Comparison of ENCODE assay signal across 11 cellular contexts in genomic region chrX:148024425-148025148, GRCh38. TPM values are rescaled to one million over a fixed set of nuclear protein-coding genes. Genes with fewer than 3 reads are reported as not detected.
DNase-seq lines count a peak whose midpoint lies in the region; ATAC-seq and TF ChIP-seq lines count a peak whose summit lies in the region.
"Had no signal": no experiment of that assay in that cellular context is flagged by ENCODE, and none has a peak within 500 bp of the region (broad histone marks: within the 10 kb centered on the region; RNA-seq: fewer than 3 reads in every experiment).

No MANE protein-coding gene starts in this region.

- TF ChIP-seq CTCF in PC-3 (conservative IDR thresholded peaks at IDR 0.05; ENCODE audit: low read depth, low read length), result no peak

- peaks cover 0 to 4% (median under 1%) of the 10 kb centered on the region in 7 donors for H3K9me3 Mint-ChIP-seq in naive B cell

- H3F3A ChIP-seq in PC-3 (ENCODE audit: low read length, unreplicated experiment), result no peaks in the 10 kb centered on the region

- H3K36me3 ChIP-seq in PC-3 (ENCODE audit: low read depth, low read length), result no peaks in the 10 kb centered on the region

- H3K27ac Mint-ChIP-seq in naive B cell, result peak overlapping the region in 5 of 6 donors; percentile 65 to 83 (median 73)

- no peaks in the 10 kb centered on the region for H3K79me2 ChIP-seq in PC-3 (ENCODE audit: low read length)
- H3K79me2 ChIP-seq: parathyroid adenoma had no signal

- H3K27ac ChIP-seq in PC-3 (ENCODE audit: low read length), result no peak overlapping the region
- H3K27ac ChIP-seq: parathyroid adenoma had no signal

- peak overlapping the region in 4 of 8 donors; percentile 3 to 8 (median 4) for H3K4me3 Mint-ChIP-seq in naive B cell

- no peaks in the 10 kb centered on the region for H3K4me1 ChIP-seq in PC-3 (ENCODE audit: insufficient read depth, low read length)
- H3K4me1 ChIP-seq: parathyroid adenoma had no signal

- DNase-seq in naive B cell, result peak; percentile 47
- DNase-seq in KG1 (lab: John Stamatoyannopoulos, UW), result no peak
- DNase-seq in NCI-H345 treated with DMSO at 0.1 percent for 48 hours (lab: John Stamatoyannopoulos, UW; ENCODE audit: unreplicated experiment), result no peak
- DNase-seq in Right ventricle myocardium superior, result no peak
- DNase-seq in PC-3, result no peak
- DNase-seq: EL, NCI-H146 had no signal

- H3K36me3 Mint-ChIP-seq in naive B cell, result no peaks in the 10 kb centered on the region

- H3K4me2 ChIP-seq in PC-3 (ENCODE audit: low read length), result no peak overlapping the region

- POLR2A ChIA-PET in PC-3 (lab: Charles Lee; ENCODE audit: unreplicated experiment), result no interaction called here

- H3K9ac ChIP-seq in PC-3 (ENCODE audit: low read length), result no peak overlapping the region
- H3K9ac ChIP-seq: parathyroid adenoma had no signal

- H3K4me1 Mint-ChIP-seq in naive B cell, result peaks cover 7 to 19% (median 14%) of the 10 kb centered on the region in 3 donors

- CTCF ChIA-PET in PC-3 (lab: Charles Lee), result no interaction called here

- H3K9me2 ChIP-seq in PC-3 (replicated peaks; ENCODE audit: low read length), result no peaks in the 10 kb centered on the region

- H3K27me3 ChIP-seq in PC-3 (ENCODE audit: low read length), result no peaks in the 10 kb centered on the region

- no peaks in the 10 kb centered on the region for H3K9me3 ChIP-seq in PC-3 (ENCODE audit: low read length)

- no peaks in the 10 kb centered on the region for H4K20me1 ChIP-seq in PC-3 (ENCODE audit: low read length)

- intact Hi-C loops in Right ventricle myocardium superior (cut with DNase I), result no loop called here
- intact Hi-C loops in PC-3 (cut with micrococcal nuclease), result no loop called here

- no peaks in the 10 kb centered on the region for H3K27me3 Mint-ChIP-seq in naive B cell

- ATAC-seq in GM18907 (IDR thresholded peaks at IDR 0.05; ENCODE audit: unreplicated experiment) (peak; percentile 91), HG02610 (IDR thresholded peaks at IDR 0.05; ENCODE audit: unreplicated experiment) (peak; percentile 62), HG03520 (IDR thresholded peaks at IDR 0.05; ENCODE audit: unreplicated experiment) (peak; percentile 91), naive B cell (ENCODE audit: low read depth in 2 of 2) (peak; percentile 99), Right ventricle myocardium superior (ENCODE audit: poor library complexity) (no peak), PC-3 (no peak)

- H2AFZ ChIP-seq in PC-3 (ENCODE audit: low read length), result no peak overlapping the region
- H2AFZ ChIP-seq: parathyroid adenoma had no signal

- BruUV-seq in PC-3 (replicated peaks; lab: Mats Ljungman, UMichigan), result no TSS peak

- no peak overlapping the region for H3K4me3 ChIP-seq in PC-3 (ENCODE audit: low read length)

RNA-seq across cellular contexts. Expression of gene FMR1NB, which starts 43.5 kb away (rescaled TPM):
- polyA plus RNA-seq in naive B cell (ENCODE audit: low read depth in 6 of 6), result not detected
- not detected for total RNA-seq in Right ventricle myocardium superior
- total RNA-seq in PC-3 (2014; rRNA removed), result not detected in 2 replicates

Comparison
In these comparisons a context has a peak if more than half of its experiments do, and no peak if none do; other contexts are left out.
1. ATAC-seq: peak in GM18907 (single experiment), HG02610 (single experiment), HG03520 (single experiment) and naive B cell (2 of 2); none in Right ventricle myocardium superior (single experiment) and PC-3 (single experiment).